In the genomic region with DNA sequence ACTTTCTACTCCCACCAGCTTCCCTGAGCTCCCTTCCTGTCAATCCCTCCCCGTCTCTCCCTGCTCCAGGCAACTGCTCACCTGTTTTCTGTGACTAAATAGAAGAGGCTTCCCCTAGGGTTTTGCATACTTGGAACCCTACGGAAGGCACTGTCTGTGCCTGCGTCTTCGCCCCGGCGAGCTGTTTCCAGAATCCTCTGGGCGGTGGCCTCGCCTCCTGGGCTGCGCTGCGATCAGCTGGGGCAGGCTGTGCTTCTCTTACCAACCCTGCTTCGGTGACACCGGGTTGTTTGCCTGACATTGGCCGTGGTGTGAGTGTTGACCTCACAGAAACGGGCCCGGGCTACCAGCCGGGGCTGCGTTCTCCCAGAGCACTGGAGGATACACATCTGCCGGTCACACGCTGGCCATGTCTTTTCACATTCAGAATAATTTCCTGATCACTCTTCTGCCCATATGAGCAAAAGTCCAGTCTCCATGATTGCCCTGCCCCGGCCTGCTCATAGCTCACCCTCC, we compare ENCODE assay signal across 15 cellular contexts. TPM values are rescaled to one million over a fixed set of nuclear protein-coding genes. Genes with fewer than 3 reads are reported as not detected.
DNase-seq lines count a peak whose midpoint lies in the region; ATAC-seq and TF ChIP-seq lines count a peak whose summit lies in the region.
"Had no signal": no experiment of that assay in that cellular context is flagged by ENCODE, and none has a peak within 500 bp of the region (broad histone marks: within the 10 kb centered on the region; RNA-seq: fewer than 3 reads in every experiment).

No MANE protein-coding gene starts in this region.

- no peaks in the 10 kb centered on the region for H3K36me3 Mint-ChIP-seq in activated CD4-positive, alpha-beta T cell treated with anti-CD3 and anti-CD28 coated beads, Interleukin-2, amount 10 ng/mL, durations not matched to agents 24 days and 14 days (ENCODE audit: low read depth)
- no peaks in the 10 kb centered on the region for H3K36me3 Mint-ChIP-seq in dendritic cell treated with granulocyte-macrophage colony-stimulating factor and Interleukin-4, amounts not matched to agents 40 ng/mL and 50 ng/mL, for 4 days (ENCODE audit: low read depth)
- peaks cover 15% of the 10 kb centered on the region for H3K36me3 Mint-ChIP-seq in stimulated activated effector memory CD8-positive, alpha-beta T cell treated with anti-CD3 and anti-CD28 coated beads, Interleukin-12 subunit alpha, Interleukin-12 subunit beta, amount 100 ng/mL, for 72 hours

- H3K9me3 Mint-ChIP-seq in activated CD4-positive, alpha-beta T cell treated with anti-CD3 and anti-CD28 coated beads, Interleukin-2, amount 10 ng/mL, durations not matched to agents 24 days and 14 days, result no peaks in the 10 kb centered on the region
- H3K9me3 Mint-ChIP-seq in dendritic cell treated with granulocyte-macrophage colony-stimulating factor and Interleukin-4, amounts not matched to agents 40 ng/mL and 50 ng/mL, for 4 days, result no peaks in the 10 kb centered on the region
- H3K9me3 Mint-ChIP-seq in stimulated activated effector memory CD8-positive, alpha-beta T cell treated with anti-CD3 and anti-CD28 coated beads, Interleukin-12 subunit alpha, Interleukin-12 subunit beta, amount 100 ng/mL, for 72 hours, result no peaks in the 10 kb centered on the region

- no peak overlapping the region for H3K27ac Mint-ChIP-seq in activated CD4-positive, alpha-beta T cell treated with anti-CD3 and anti-CD28 coated beads, Interleukin-2, amount 10 ng/mL, durations not matched to agents 24 days and 14 days
- H3K27ac Mint-ChIP-seq in dendritic cell treated with granulocyte-macrophage colony-stimulating factor and Interleukin-4, amounts not matched to agents 40 ng/mL and 50 ng/mL, for 4 days, result peak overlapping the region; percentile 88
- peak overlapping the region; percentile 97 for H3K27ac Mint-ChIP-seq in stimulated activated effector memory CD8-positive, alpha-beta T cell treated with anti-CD3 and anti-CD28 coated beads, Interleukin-12 subunit alpha, Interleukin-12 subunit beta, amount 100 ng/mL, for 72 hours

- no peak for TF ChIP-seq CTCF in HL-60 (IDR thresholded peaks at IDR 0.05; ENCODE audit: insufficient read depth, low read length)

- DNase-seq in activated CD4-positive, alpha-beta T cell treated with anti-CD3 and anti-CD28 coated beads, Interleukin-2, amount 10 ng/mL, durations not matched to agents 24 days and 14 days, result no peak
- no peak for DNase-seq in activated CD4-positive, alpha-beta T cell treated with anti-CD3 and anti-CD28 coated beads for 1 hour
- DNase-seq in HL-60 (ENCODE audit: low read depth in 1 of 2, low spot score in 1 of 2), result no peak
- no peak for DNase-seq in stimulated activated effector memory CD8-positive, alpha-beta T cell treated with anti-CD3 and anti-CD28 coated beads, Interleukin-12 subunit alpha, Interleukin-12 subunit beta, amount 100 ng/mL, for 72 hours (ENCODE audit: low spot score in 2 of 2)
- no peak for DNase-seq in AG08396 (ENCODE audit: low spot score)
- DNase-seq in SK-N-DZ (ENCODE audit: low spot score), result no peak
- DNase-seq: DMS153, NCI-H1417 treated with DMSO at 0.1 percent for 48 hours, NCI-H524, SHP77 had no signal

- no peaks in the 10 kb centered on the region for H3K27me3 ChIP-seq in HL-60 (ENCODE audit: insufficient read depth, poor library complexity, severe bottlenecking)

- peak; percentile 36 for ATAC-seq in stimulated activated effector memory CD8-positive, alpha-beta T cell treated with anti-CD3 and anti-CD28 coated beads, Interleukin-12 subunit alpha, Interleukin-12 subunit beta, amount 100 ng/mL, for 72 hours
- ATAC-seq in HG02938 (IDR thresholded peaks at IDR 0.05; ENCODE audit: unreplicated experiment), result no peak

- H3K4me3 Mint-ChIP-seq in activated CD4-positive, alpha-beta T cell treated with anti-CD3 and anti-CD28 coated beads, Interleukin-2, amount 10 ng/mL, durations not matched to agents 24 days and 14 days, result peak overlapping the region; percentile 26
- peak overlapping the region; percentile 23 for H3K4me3 Mint-ChIP-seq in dendritic cell treated with granulocyte-macrophage colony-stimulating factor and Interleukin-4, amounts not matched to agents 40 ng/mL and 50 ng/mL, for 4 days
- H3K4me3 Mint-ChIP-seq in stimulated activated effector memory CD8-positive, alpha-beta T cell treated with anti-CD3 and anti-CD28 coated beads, Interleukin-12 subunit alpha, Interleukin-12 subunit beta, amount 100 ng/mL, for 72 hours, result peak overlapping the region; percentile 85

- H3K4me3 ChIP-seq in HL-60 (replicated peaks; ENCODE audit: insufficient read depth, low read length), result no peak overlapping the region
- H3K4me3 ChIP-seq: left lung had no signal

- no peaks in the 10 kb centered on the region for H3K27me3 Mint-ChIP-seq in activated CD4-positive, alpha-beta T cell treated with anti-CD3 and anti-CD28 coated beads, Interleukin-2, amount 10 ng/mL, durations not matched to agents 24 days and 14 days
- H3K27me3 Mint-ChIP-seq in dendritic cell treated with granulocyte-macrophage colony-stimulating factor and Interleukin-4, amounts not matched to agents 40 ng/mL and 50 ng/mL, for 4 days, result peaks cover 7% of the 10 kb centered on the region

- H3K27ac ChIP-seq in HL-60 (replicated peaks), result peak overlapping the region; percentile 82

- H3K4me1 Mint-ChIP-seq in activated CD4-positive, alpha-beta T cell treated with anti-CD3 and anti-CD28 coated beads, Interleukin-2, amount 10 ng/mL, durations not matched to agents 24 days and 14 days, result peaks cover 31% of the 10 kb centered on the region
- H3K4me1 Mint-ChIP-seq in dendritic cell treated with granulocyte-macrophage colony-stimulating factor and Interleukin-4, amounts not matched to agents 40 ng/mL and 50 ng/mL, for 4 days (ENCODE audit: low read depth), result peaks cover 66% of the 10 kb centered on the region
- peaks cover 56% of the 10 kb centered on the region for H3K4me1 Mint-ChIP-seq in stimulated activated effector memory CD8-positive, alpha-beta T cell treated with anti-CD3 and anti-CD28 coated beads, Interleukin-12 subunit alpha, Interleukin-12 subunit beta, amount 100 ng/mL, for 72 hours

- intact Hi-C loops in activated CD4-positive, alpha-beta T cell treated with anti-CD3 and anti-CD28 coated beads, Interleukin-2, amount 10 ng/mL, durations not matched to agents 24 days and 14 days (cut with micrococcal nuclease), result no loop called here
- intact Hi-C loops in dendritic cell treated with granulocyte-macrophage colony-stimulating factor and Interleukin-4, amounts not matched to agents 40 ng/mL and 50 ng/mL, for 4 days (cut with micrococcal nuclease), result loop anchor here (5.0 to 10.0 kb wide), 2 partner anchors 99 to 136 kb away; a partner anchor contains a TSS

RNA-seq across cellular contexts. Expression of a gene that starts 29.4 kb away (rescaled TPM):
- total RNA-seq in activated CD4-positive, alpha-beta T cell treated with anti-CD3 and anti-CD28 coated beads, Interleukin-2, amount 10 ng/mL, durations not matched to agents 24 days and 14 days, result not detected in 2 replicates
- 0.35 and 1.0 TPM in 2 replicates for polyA plus RNA-seq in SK-N-DZ (2014; cell fraction: cytosol; rRNA removed)
- polyA plus RNA-seq in SK-N-DZ (2014; cell fraction: nucleus; rRNA removed), result not detected in 2 replicates
- total RNA-seq: dermis microvascular lymphatic vessel endothelial cell, glomerular endothelial cell had no signal

Comparison
In these comparisons a context has a peak if more than half of its experiments do, and no peak if none do; other contexts are left out.
1. H3K4me3 Mint-ChIP-seq: peak in every context shown above with its lines; median percentile 85 in stimulated activated effector memory CD8-positive, alpha-beta T cell treated with anti-CD3 and anti-CD28 coated beads, Interleukin-12 subunit alpha, Interleukin-12 subunit beta, amount 100 ng/mL, for 72 hours; 26 in activated CD4-positive, alpha-beta T cell treated with anti-CD3 and anti-CD28 coated beads, Interleukin-2, amount 10 ng/mL, durations not matched to agents 24 days and 14 days; 23 in dendritic cell treated with granulocyte-macrophage colony-stimulating factor and Interleukin-4, amounts not matched to agents 40 ng/mL and 50 ng/mL, for 4 days.